In genomic region chr15:98728107-98728810, GRCh38 we compare ENCODE assay signal across 11 cellular contexts.
DNase-seq lines count a peak whose midpoint lies in the region; ATAC-seq, FAIRE-seq and TF ChIP-seq lines count a peak whose summit lies in the region.
"Had no signal": no experiment of that assay in that cellular context is flagged by ENCODE, and none has a peak within 500 bp of the region (broad histone marks: within the 10 kb centered on the region; RNA-seq: fewer than 3 reads in every experiment).

No MANE protein-coding gene starts in this region.

- H3K36me3 ChIP-seq in endothelial cell of umbilical vein (ENCODE audit: control insufficient read depth in 2 of 2, extremely low read depth in 1 of 2, insufficient read depth in 2 of 2, low read length in 2 of 2) (no peaks in the 10 kb centered on the region), uterus (no peaks in the 10 kb centered on the region)

- peak; percentile 19 to 52 for DNase-seq in NCI-H524 (lab: John Stamatoyannopoulos, UW)
- DNase-seq in NCI-H524 treated with DMSO at 0.1 percent for 48 hours (lab: John Stamatoyannopoulos, UW), result no peak
- DNase-seq in endothelial cell of umbilical vein (ENCODE audit: low read depth, low spot score), result no peak
- no peak for DNase-seq in neural crest cell (ENCODE audit: low read depth, low spot score)
- peak in 1 of 2 donors; percentile 29 for DNase-seq in uterus
- DNase-seq in activated CD4-positive, alpha-beta T cell treated with anti-CD3 and anti-CD28 coated beads for 36 hours, result no peak
- no peak for DNase-seq in NCI-H345 (lab: John Stamatoyannopoulos, UW)
- DNase-seq: GF-D8 had no signal

- peak overlapping the region; percentile 98 for H3K27ac ChIP-seq in endothelial cell of umbilical vein (ENCODE audit: insufficient read depth, low read depth, low read length)
- H3K27ac ChIP-seq in uterus, result peak overlapping the region; percentile 83 to 94

- no peaks in the 10 kb centered on the region for H3K9me3 Mint-ChIP-seq in neural crest cell
- H3K9me3 Mint-ChIP-seq in activated CD4-positive, alpha-beta T cell treated with anti-CD3 and anti-CD28 coated beads for 36 hours (ENCODE audit: low read depth), result no peaks in the 10 kb centered on the region

- no peaks in the 10 kb centered on the region for H3K9me3 ChIP-seq in endothelial cell of umbilical vein (replicated peaks; ENCODE audit: control insufficient read depth, insufficient read depth, low read length)
- no peaks in the 10 kb centered on the region for H3K9me3 ChIP-seq in uterus

- peaks cover 35% of the 10 kb centered on the region for H3K4me1 ChIP-seq in endothelial cell of umbilical vein (ENCODE audit: control insufficient read depth, extremely low read depth, insufficient read depth, low read length)
- peaks cover 8 to 18% of the 10 kb centered on the region in 2 donors for H3K4me1 ChIP-seq in uterus

- H3K27ac Mint-ChIP-seq in neural crest cell (ENCODE audit: unreplicated experiment), result peak overlapping the region; percentile 59
- no peak overlapping the region for H3K27ac Mint-ChIP-seq in activated CD4-positive, alpha-beta T cell treated with anti-CD3 and anti-CD28 coated beads for 36 hours

- H3K9ac ChIP-seq in endothelial cell of umbilical vein (replicated peaks; ENCODE audit: extremely low read depth, insufficient read depth, low read length), result peak overlapping the region; percentile 81

- H3K4me3 ChIP-seq in endothelial cell of umbilical vein (replicated peaks in 1 of 3; ENCODE audit: insufficient read depth in 1 of 3, low read depth in 1 of 3, low read length in 3 of 3) (no peak overlapping the region), uterus (no peak overlapping the region)
- H3K4me3 ChIP-seq: K562 had no signal

- H3K4me1 Mint-ChIP-seq in neural crest cell, result peaks cover 39% of the 10 kb centered on the region
- H3K4me1 Mint-ChIP-seq in activated CD4-positive, alpha-beta T cell treated with anti-CD3 and anti-CD28 coated beads for 36 hours, result peaks cover 28% of the 10 kb centered on the region

- no peak for TF ChIP-seq CTCF in endothelial cell of umbilical vein (IDR thresholded peaks at IDR 0.05; ENCODE audit: extremely low read depth in 1 of 2, insufficient read depth in 1 of 2, low read depth in 1 of 2, low read length in 2 of 2)
- TF ChIP-seq CTCF in neural crest cell (conservative IDR thresholded peaks at IDR 0.05), result no peak
- no peak for TF ChIP-seq CTCF in uterus (IDR thresholded peaks at IDR 0.05)

- H4K20me1 ChIP-seq in endothelial cell of umbilical vein (replicated peaks; ENCODE audit: control insufficient read depth, extremely low read depth, insufficient read depth, low read length), result no peaks in the 10 kb centered on the region

- FAIRE-seq in endothelial cell of umbilical vein (lab: Jason Lieb, UNC), result no peak
- FAIRE-seq: K562, TTC549 had no signal

- TF ChIP-seq POLR2A in endothelial cell of umbilical vein (IDR thresholded peaks at IDR 0.05; ENCODE audit: low read depth, low read length) (no peak), uterus (IDR thresholded peaks at IDR 0.05) (no peak)

- intact Hi-C loops in endothelial cell of umbilical vein (cut with micrococcal nuclease) (no loop called here), uterus (cut with DNase I; ENCODE audit: low total_unique reads) (no loop called here)
- intact Hi-C loops in activated CD4-positive, alpha-beta T cell treated with anti-CD3 and anti-CD28 coated beads for 36 hours (cut with DNase I, micrococcal nuclease), result no loop called here

- no peak for ATAC-seq in activated CD4-positive, alpha-beta T cell treated with anti-CD3 and anti-CD28 coated beads for 36 hours
- ATAC-seq in HG03025 (IDR thresholded peaks at IDR 0.05; ENCODE audit: low FRiP score, unreplicated experiment), result no peak
- ATAC-seq: K562 had no signal

- no peak overlapping the region for H3K4me3 Mint-ChIP-seq in neural crest cell
- H3K4me3 Mint-ChIP-seq in activated CD4-positive, alpha-beta T cell treated with anti-CD3 and anti-CD28 coated beads for 36 hours, result no peak overlapping the region

- no peaks in the 10 kb centered on the region for H3K9me1 ChIP-seq in endothelial cell of umbilical vein (replicated peaks; ENCODE audit: control insufficient read depth, extremely low read depth, insufficient read depth, low read length)

- H3K27me3 ChIP-seq in endothelial cell of umbilical vein (ENCODE audit: control insufficient read depth in 2 of 2, insufficient read depth in 2 of 2, low read length in 2 of 2) (no peaks in the 10 kb centered on the region), uterus (no peaks in the 10 kb centered on the region)

- H3K79me2 ChIP-seq in endothelial cell of umbilical vein (ENCODE audit: control insufficient read depth, insufficient read depth, low read length), result peaks cover 21% of the 10 kb centered on the region

- CTCF ChIA-PET in endothelial cell of umbilical vein (lab: Charles Lee), result interaction anchor here (0.6 to 2.4 kb wide), 8 partner anchors 15 to 349 kb away, joined by 3 to 9 read pairs (median 3); no protein-coding TSS in a partner anchor
- CTCF ChIA-PET in activated CD4-positive, alpha-beta T cell treated with anti-CD3 and anti-CD28 coated beads for 36 hours (lab: Charles Lee), result no interaction called here

- H3K27me3 Mint-ChIP-seq in neural crest cell (ENCODE audit: low read depth), result no peaks in the 10 kb centered on the region
- no peaks in the 10 kb centered on the region for H3K27me3 Mint-ChIP-seq in activated CD4-positive, alpha-beta T cell treated with anti-CD3 and anti-CD28 coated beads for 36 hours

- POLR2A ChIA-PET in endothelial cell of umbilical vein (lab: Charles Lee), result interaction anchor here (0.7 kb wide), 1 partner anchor 51 kb away, joined by 3 read pairs; no protein-coding TSS in a partner anchor
- POLR2A ChIA-PET in activated CD4-positive, alpha-beta T cell treated with anti-CD3 and anti-CD28 coated beads for 36 hours (lab: Charles Lee), result no interaction called here

- BruUV-seq in endothelial cell of umbilical vein (replicated peaks; lab: Mats Ljungman, UMichigan), result TSS peak; percentile 36

- H3K36me3 Mint-ChIP-seq in neural crest cell (ENCODE audit: low read depth), result no peaks in the 10 kb centered on the region
- peaks cover 2% of the 10 kb centered on the region for H3K36me3 Mint-ChIP-seq in activated CD4-positive, alpha-beta T cell treated with anti-CD3 and anti-CD28 coated beads for 36 hours (ENCODE audit: low read depth)

- dilution Hi-C loops in endothelial cell of umbilical vein (cut with MboI; ENCODE audit: extremely low pct_ligation_motif_present, low sequenced_read_pairs), result no loop called here

- H2AFZ ChIP-seq in endothelial cell of umbilical vein (ENCODE audit: low read depth, low read length), result no peak overlapping the region

- H3K4me2 ChIP-seq in endothelial cell of umbilical vein (ENCODE audit: insufficient read depth, low read length), result peak overlapping the region; percentile 15

TF ChIP-seq in endothelial cell of umbilical vein, 7 proteins besides CTCF, POLR2A, EP300 and RAD21:
- no peak for TF ChIP-seq FOS (IDR thresholded peaks at IDR 0.05; ENCODE audit: borderline replicate concordance, insufficient read depth, low read length)
- no peak for TF ChIP-seq MYC (IDR thresholded peaks at IDR 0.05; ENCODE audit: low read depth, low read length)
- TF ChIP-seq EZH2 (IDR thresholded peaks at IDR 0.05; ENCODE audit: borderline replicate concordance, low read depth, low read length, severe bottlenecking), result no peak
- TF ChIP-seq JUN (IDR thresholded peaks at IDR 0.05; ENCODE audit: borderline replicate concordance, insufficient read depth, insufficient read length, low read depth), result no peak
- TF ChIP-seq MAX (IDR thresholded peaks at IDR 0.05; ENCODE audit: insufficient read depth, insufficient read length), result no peak
- no peak for TF ChIP-seq POLR2AphosphoS5 (IDR thresholded peaks at IDR 0.05; ENCODE audit: insufficient read depth, low read depth, low read length)
- no peak for TF ChIP-seq GATA2 (IDR thresholded peaks at IDR 0.05; ENCODE audit: insufficient read depth, insufficient read length, low read depth, low read length)

Comparison
In these comparisons a context has a peak if more than half of its experiments do, and no peak if none do; other contexts are left out.
1. DNase-seq: peak in NCI-H524 (2 of 2); none in NCI-H524 treated with DMSO at 0.1 percent for 48 hours (single experiment), endothelial cell of umbilical vein (single experiment), neural crest cell (single experiment), activated CD4-positive, alpha-beta T cell treated with anti-CD3 and anti-CD28 coated beads for 36 hours (single experiment) and NCI-H345 (single experiment).